Comparison of ENCODE assay signal across 20 cellular contexts in genomic region chr11:2567026-2567671, GRCh38.
DNase-seq lines count a peak whose midpoint lies in the region; ATAC-seq, FAIRE-seq and TF ChIP-seq lines count a peak whose summit lies in the region.
"Had no signal": no experiment of that assay in that cellular context is flagged by ENCODE, and none has a peak within 500 bp of the region (broad histone marks: within the 10 kb centered on the region; RNA-seq: fewer than 3 reads in every experiment).

No MANE protein-coding gene starts in this region.

- POLR2A ChIA-PET in RWPE1 (lab: Yijun Ruan, JAX; ENCODE audit: low non-redundant PET), result no interaction called here
- POLR2A ChIA-PET in HepG2 (lab: Yijun Ruan, JAX), result interaction anchor here (0.8 to 1.4 kb wide), 2 partner anchors 12 to 163 kb away, joined by 3 to 8 read pairs; no protein-coding TSS in a partner anchor

- FAIRE-seq in HepG2 (lab: Jason Lieb, UNC), result peak; percentile 72
- FAIRE-seq: GM19239 had no signal

- no peak overlapping the region for H3K27ac Mint-ChIP-seq in endothelial cell (ENCODE audit: unreplicated experiment)
- H3K27ac Mint-ChIP-seq: activated CD8-positive, alpha-beta T cell treated with anti-CD3 and anti-CD28 coated beads for 36 hours; T-helper 17 cell had no signal

- ATAC-seq in HepG2, result peak; percentile 9; the same call in 2 of the 3 replicates
- ATAC-seq: activated CD8-positive, alpha-beta T cell treated with anti-CD3 and anti-CD28 coated beads for 36 hours; body of pancreas; T-helper 17 cell had no signal

- H3K9me3 ChIP-seq in BLaER1 (no peaks in the 10 kb centered on the region), HepG2 (ENCODE audit: low read length) (no peaks in the 10 kb centered on the region)
- H3K9me3 ChIP-seq: body of pancreas, HAP-1 had no signal

- H3K4me3 Mint-ChIP-seq in endothelial cell (ENCODE audit: unreplicated experiment), result no peak overlapping the region
- H3K4me3 Mint-ChIP-seq: activated CD8-positive, alpha-beta T cell treated with anti-CD3 and anti-CD28 coated beads for 36 hours; T-helper 17 cell had no signal

- H3K36me3 ChIP-seq in BLaER1, result no peaks in the 10 kb centered on the region
- H3K36me3 ChIP-seq in HepG2 (replicated peaks in 1 of 2; ENCODE audit: control insufficient read depth in 1 of 2, insufficient read depth in 2 of 2, low read length in 2 of 2), result no peaks in the 10 kb centered on the region
- H3K36me3 ChIP-seq: HAP-1 had no signal

- H2AFZ ChIP-seq in HepG2 (ENCODE audit: low read length), result no peak overlapping the region

- DNase-seq in RWPE1 (ENCODE audit: low spot score) (no peak), HepG2 (ENCODE audit: low spot score) (peak; percentile 48), posterior vena cava (ENCODE audit: low spot score) (peak; percentile 66), endothelial cell (ENCODE audit: low spot score) (no peak), NCI-H1105 treated with DMSO at 0.1 percent for 48 hours (lab: John Stamatoyannopoulos, UW) (no peak), DMS79 treated with DMSO at 0.1 percent for 48 hours (lab: John Stamatoyannopoulos, UW) (no peak)
- DNase-seq: activated CD8-positive, alpha-beta T cell treated with anti-CD3 and anti-CD28 coated beads for 36 hours; Calu3; NCI-H1105; NCI-H2081; NCI-H345; NCI-H748 treated with DMSO at 0.1 percent for 48 hours; stimulated activated CD4-positive, alpha-beta T cell treated with anti-CD3 and anti-CD28 coated beads, Interleukin-2, amount 100 ng/mL, for 24 hours had no signal

- H3K27me3 ChIP-seq in BLaER1, result no peaks in the 10 kb centered on the region
- peaks cover 3 to 5% of the 10 kb centered on the region in 2 experiments; a peak in 4 of 5 replicates for H3K27me3 ChIP-seq in HepG2 (ENCODE audit: control insufficient read depth in 1 of 2, insufficient read depth in 2 of 2, low read length in 2 of 2)
- H3K27me3 ChIP-seq: body of pancreas had no signal

- no peaks in the 10 kb centered on the region for H4K20me1 ChIP-seq in BLaER1
- no peaks in the 10 kb centered on the region for H4K20me1 ChIP-seq in HepG2 (ENCODE audit: insufficient read depth, low read length)

- H3K4me3 ChIP-seq in BLaER1 (no peak overlapping the region), HepG2 (replicated peaks in 1 of 3; ENCODE audit: insufficient read depth in 1 of 3, low read depth in 2 of 3, low read length in 3 of 3) (no peak overlapping the region)
- H3K4me3 ChIP-seq: body of pancreas, HAP-1, SK-N-MC, smooth muscle cell had no signal

- CTCF ChIA-PET in RWPE1 (lab: Yijun Ruan, JAX) (no interaction called here), HepG2 (lab: Yijun Ruan, JAX; ENCODE audit: low intra/inter-chr PET ratio, low total read pairs) (no interaction called here)

- TF ChIP-seq CTCF in RWPE1 (conservative IDR thresholded peaks at IDR 0.05; ENCODE audit: low read depth) (no peak), HepG2 (CRISPR knock-in tag; IDR thresholded peaks at IDR 0.05) (peak; percentile 14; the same call in 1 of the 2 replicates), endothelial cell (IDR thresholded peaks at IDR 0.05; ENCODE audit: unreplicated experiment) (no peak)

- no peaks in the 10 kb centered on the region for H3K4me1 Mint-ChIP-seq in endothelial cell (ENCODE audit: unreplicated experiment)

- intact Hi-C loops in HepG2 (cut with micrococcal nuclease; ENCODE audit: unreplicated experiment) (no loop called here), posterior vena cava (cut with DNase I) (no loop called here)

- H3K4me2 ChIP-seq in BLaER1, result peak overlapping the region; percentile 29
- peak overlapping the region; percentile 37 for H3K4me2 ChIP-seq in HepG2 (ENCODE audit: low read depth, low read length)
- H3K4me2 ChIP-seq: smooth muscle cell had no signal

- H3K9me3 Mint-ChIP-seq in endothelial cell (ENCODE audit: unreplicated experiment), result no peaks in the 10 kb centered on the region
- H3K9me3 Mint-ChIP-seq: activated CD8-positive, alpha-beta T cell treated with anti-CD3 and anti-CD28 coated beads for 36 hours had no signal

- H3K27ac ChIP-seq in BLaER1 (peak overlapping the region; percentile 35; the same call in 1 of the 2 replicates), RWPE1 (peak overlapping the region; percentile 22; the same call in 1 of the 2 replicates), HepG2 (ENCODE audit: extremely low read length, insufficient read depth, low read length) (peak overlapping the region; percentile 14)
- H3K27ac ChIP-seq: body of pancreas, SK-N-MC had no signal

- peaks cover 68% of the 10 kb centered on the region for H3K4me1 ChIP-seq in BLaER1
- peaks cover 66% of the 10 kb centered on the region for H3K4me1 ChIP-seq in HepG2 (ENCODE audit: insufficient read depth, low read length)
- H3K4me1 ChIP-seq: body of pancreas, HAP-1 had no signal

- peaks cover 4% of the 10 kb centered on the region for H3K27me3 Mint-ChIP-seq in endothelial cell (ENCODE audit: unreplicated experiment)
- H3K27me3 Mint-ChIP-seq: activated CD8-positive, alpha-beta T cell treated with anti-CD3 and anti-CD28 coated beads for 36 hours; T-helper 17 cell had no signal

- no peak overlapping the region for H3K9ac ChIP-seq in BLaER1
- no peak overlapping the region for H3K9ac ChIP-seq in HepG2 (ENCODE audit: insufficient read depth, low read depth, low read length)

- BruUV-seq in HepG2 (replicated peaks; lab: Mats Ljungman, UMichigan), result no TSS peak

- H3K36me3 Mint-ChIP-seq in endothelial cell (ENCODE audit: low read depth, unreplicated experiment), result no peaks in the 10 kb centered on the region

- 39% methylated on average over 3 of the region's 5 CpGs for WGBS in HepG2 (ENCODE audit: low lambda C conversion rate)

- H3K79me2 ChIP-seq in HepG2 (ENCODE audit: insufficient read depth, low read length), result no peaks in the 10 kb centered on the region

- in situ Hi-C loops in HepG2 (cut with HindIII; ENCODE audit: extremely low pct_ligation_motif_present, low pct_unique_long_range_greater_than_20kb), result no loop called here

- no peak for TF ChIP-seq RAD21 in HepG2 (CRISPR knock-in tag; IDR thresholded peaks at IDR 0.05)

- TF ChIP-seq EP300 in HepG2 (IDR thresholded peaks at IDR 0.05; ENCODE audit: low read depth in 2 of 2, low read length in 2 of 2) (no peak), HepG2 (CRISPR knock-in tag; IDR thresholded peaks at IDR 0.05; ENCODE audit: borderline replicate concordance) (no peak)

- TF ChIP-seq POLR2A in HepG2 (IDR thresholded peaks at IDR 0.05; ENCODE audit: insufficient read depth in 1 of 2, low read depth in 2 of 2, low read length in 2 of 2), result no peak

TF ChIP-seq in HepG2, 621 proteins besides CTCF, POLR2A, EP300 and RAD21 (continues in another document):
- TF ChIP-seq, protein P1, sequence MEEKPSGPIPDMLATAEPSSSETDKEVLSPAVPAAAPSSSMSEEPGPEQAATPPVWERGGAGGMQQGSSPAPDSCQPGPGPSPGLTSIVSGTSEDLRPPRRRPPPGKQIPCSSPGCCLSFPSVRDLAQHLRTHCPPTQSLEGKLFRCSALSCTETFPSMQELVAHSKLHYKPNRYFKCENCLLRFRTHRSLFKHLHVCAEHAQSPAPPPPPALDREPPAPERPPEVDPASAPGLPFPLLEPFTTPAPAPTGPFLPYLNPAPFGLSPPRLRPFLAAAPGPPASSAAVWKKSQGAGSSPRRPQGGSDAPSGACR (CRISPR knock-in tag; IDR thresholded peaks at IDR 0.05), result no peak
- no peak for TF ChIP-seq ZNF724P (CRISPR knock-in tag; IDR thresholded peaks at IDR 0.05; ENCODE audit: borderline replicate concordance)
- TF ChIP-seq, protein P2, sequence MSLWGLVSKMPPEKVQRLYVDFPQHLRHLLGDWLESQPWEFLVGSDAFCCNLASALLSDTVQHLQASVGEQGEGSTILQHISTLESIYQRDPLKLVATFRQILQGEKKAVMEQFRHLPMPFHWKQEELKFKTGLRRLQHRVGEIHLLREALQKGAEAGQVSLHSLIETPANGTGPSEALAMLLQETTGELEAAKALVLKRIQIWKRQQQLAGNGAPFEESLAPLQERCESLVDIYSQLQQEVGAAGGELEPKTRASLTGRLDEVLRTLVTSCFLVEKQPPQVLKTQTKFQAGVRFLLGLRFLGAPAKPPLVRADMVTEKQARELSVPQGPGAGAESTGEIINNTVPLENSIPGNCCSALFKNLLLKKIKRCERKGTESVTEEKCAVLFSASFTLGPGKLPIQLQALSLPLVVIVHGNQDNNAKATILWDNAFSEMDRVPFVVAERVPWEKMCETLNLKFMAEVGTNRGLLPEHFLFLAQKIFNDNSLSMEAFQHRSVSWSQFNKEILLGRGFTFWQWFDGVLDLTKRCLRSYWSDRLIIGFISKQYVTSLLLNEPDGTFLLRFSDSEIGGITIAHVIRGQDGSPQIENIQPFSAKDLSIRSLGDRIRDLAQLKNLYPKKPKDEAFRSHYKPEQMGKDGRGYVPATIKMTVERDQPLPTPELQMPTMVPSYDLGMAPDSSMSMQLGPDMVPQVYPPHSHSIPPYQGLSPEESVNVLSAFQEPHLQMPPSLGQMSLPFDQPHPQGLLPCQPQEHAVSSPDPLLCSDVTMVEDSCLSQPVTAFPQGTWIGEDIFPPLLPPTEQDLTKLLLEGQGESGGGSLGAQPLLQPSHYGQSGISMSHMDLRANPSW (CRISPR knock-in tag; IDR thresholded peaks at IDR 0.05; ENCODE audit: borderline replicate concordance), result no peak
- TF ChIP-seq SALL1 (CRISPR knock-in tag; IDR thresholded peaks at IDR 0.05), result peak; percentile 63; the same call in 1 of the 2 replicates
- no peak for TF ChIP-seq GATAD1 (CRISPR knock-in tag; IDR thresholded peaks at IDR 0.05)
- no peak for TF ChIP-seq GTF2F1 (IDR thresholded peaks at IDR 0.05; ENCODE audit: low read length)
- TF ChIP-seq, protein P3, sequence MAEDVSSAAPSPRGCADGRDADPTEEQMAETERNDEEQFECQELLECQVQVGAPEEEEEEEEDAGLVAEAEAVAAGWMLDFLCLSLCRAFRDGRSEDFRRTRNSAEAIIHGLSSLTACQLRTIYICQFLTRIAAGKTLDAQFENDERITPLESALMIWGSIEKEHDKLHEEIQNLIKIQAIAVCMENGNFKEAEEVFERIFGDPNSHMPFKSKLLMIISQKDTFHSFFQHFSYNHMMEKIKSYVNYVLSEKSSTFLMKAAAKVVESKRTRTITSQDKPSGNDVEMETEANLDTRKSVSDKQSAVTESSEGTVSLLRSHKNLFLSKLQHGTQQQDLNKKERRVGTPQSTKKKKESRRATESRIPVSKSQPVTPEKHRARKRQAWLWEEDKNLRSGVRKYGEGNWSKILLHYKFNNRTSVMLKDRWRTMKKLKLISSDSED (CRISPR knock-in tag; IDR thresholded peaks at IDR 0.05), result no peak
- TF ChIP-seq ZNF850 (CRISPR knock-in tag; conservative IDR thresholded peaks at IDR 0.05), result no peak
- no peak for TF ChIP-seq ZNF513 (CRISPR knock-in tag; conservative IDR thresholded peaks at IDR 0.05)

Comparison
In these comparisons a context has a peak if more than half of its experiments do, and no peak if none do; other contexts are left out.
1. DNase-seq: peak in HepG2 (single experiment) and posterior vena cava (single experiment); none in RWPE1 (single experiment), endothelial cell (single experiment), NCI-H1105 treated with DMSO at 0.1 percent for 48 hours (single experiment) and DMS79 treated with DMSO at 0.1 percent for 48 hours (single experiment).
2. Peak in every context shown above with its lines, with median percentiles within 50 percentile points of each other: H3K27ac ChIP-seq.